ENCODE assay signal across 17 cellular contexts in genomic region chr1:248853023-248853422, GRCh38. TPM values are rescaled to one million over a fixed set of nuclear protein-coding genes. Genes with fewer than 3 reads are reported as not detected.
DNase-seq lines count a peak whose midpoint lies in the region; ATAC-seq, FAIRE-seq and TF ChIP-seq lines count a peak whose summit lies in the region.
"Had no signal": no experiment of that assay in that cellular context is flagged by ENCODE, and none has a peak within 500 bp of the region (broad histone marks: within the 10 kb centered on the region; RNA-seq: fewer than 3 reads in every experiment).

No MANE protein-coding gene starts in this region.

- WGBS in pancreas, 2 donors, result 83 to 89% methylated on average over 4 of the region's 4 CpGs
- 89% methylated on average over 4 of the region's 4 CpGs for WGBS in SK-N-SH (ENCODE audit: low lambda C conversion rate)

- H3K9me2 ChIP-seq in Karpas-422 (replicated peaks; ENCODE audit: insufficient read depth, low read length) (no peaks in the 10 kb centered on the region), SK-N-SH (no peaks in the 10 kb centered on the region)

- H3K9ac ChIP-seq in Karpas-422 (ENCODE audit: low read length), result no peak overlapping the region
- H3K9ac ChIP-seq in SK-N-SH, result no peak overlapping the region

- no peak for FAIRE-seq in pancreas (lab: Jason Lieb, UNC)

- TF ChIP-seq EP300 in SK-N-SH (IDR thresholded peaks at IDR 0.05; ENCODE audit: borderline replicate concordance in 1 of 2, low read depth in 1 of 2, low read length in 1 of 2), result no peak

- H3K27me3 ChIP-seq in Karpas-422 (ENCODE audit: low read length) (no peaks in the 10 kb centered on the region), pancreas (no peaks in the 10 kb centered on the region), SK-N-SH (ENCODE audit: insufficient read depth) (no peaks in the 10 kb centered on the region)
- H3K27me3 ChIP-seq: SJCRH30, stomach had no signal

- DNase-seq in AG20443 (ENCODE audit: low spot score), result peak; percentile 88
- DNase-seq in Karpas-422, result no peak
- peak; percentile 67 for DNase-seq in occipital lobe (lab: John Stamatoyannopoulos, UW)
- DNase-seq in pancreas, result no peak
- DNase-seq in SKM-1 treated with dmso at 0.1 percent for 144 hours (lab: John Stamatoyannopoulos, UW; ENCODE audit: unreplicated experiment), result no peak
- no peak for DNase-seq in SK-N-SH
- no peak for DNase-seq in NOMO-1 treated with dmso at 0.1 percent for 144 hours (lab: John Stamatoyannopoulos, UW; ENCODE audit: unreplicated experiment)
- DNase-seq: activated gamma-delta T cell; dermis blood vessel endothelial cell; kidney glomerular epithelial cell; mesenchymal stem cell; NCI-H146; NCI-H2227 treated with DMSO at 0.1 percent for 48 hours; SJCRH30; stimulated activated CD4-positive, alpha-beta T cell treated with anti-CD3 and anti-CD28 coated beads, Interleukin-1b, Interleukin-23, amount 100 ng/mL, for 48 hours; stomach had no signal

- TF ChIP-seq CTCF in pancreas (IDR thresholded peaks at IDR 0.05) (no peak), SK-N-SH (IDR thresholded peaks at IDR 0.05) (no peak)

- H3K4me1 ChIP-seq in Karpas-422 (ENCODE audit: low read length) (peaks cover 31% of the 10 kb centered on the region), pancreas (peaks cover 0 to 7% (median 0%) of the 10 kb centered on the region in 3 donors), SK-N-SH (ENCODE audit: control insufficient read depth in 1 of 2, insufficient read depth in 2 of 2, low read depth in 1 of 2, low read length in 1 of 2) (peaks cover 9 to 11% of the 10 kb centered on the region in 2 experiments; a peak in 2 of 4 replicates)
- H3K4me1 ChIP-seq: SJCRH30 had no signal

- 0 out of 2 replicates have a peak overlapping the region, but pooled peaks have one; percentile 33 for H3K27ac ChIP-seq in Karpas-422 (ENCODE audit: low read length)
- H3K27ac ChIP-seq in cingulate gyrus (ENCODE audit: low read depth, low read length), result peak overlapping the region; percentile 10
- no peak overlapping the region for H3K27ac ChIP-seq in pancreas
- no peak overlapping the region for H3K27ac ChIP-seq in SK-N-SH (ENCODE audit: low read depth in 2 of 2, low read length in 1 of 2)
- H3K27ac ChIP-seq: SJCRH30, stomach had no signal

- TF ChIP-seq RAD21 in SK-N-SH (IDR thresholded peaks at IDR 0.05; ENCODE audit: low read length), result no peak

- CTCF ChIA-PET in SK-N-SH (lab: Yijun Ruan, JAX), result interaction anchor here (1.0 to 1.4 kb wide), 3 partner anchors 11 to 51 kb away, joined by 3 to 5 read pairs (median 4); no protein-coding TSS in a partner anchor

- no peak overlapping the region for H3K4me2 ChIP-seq in Karpas-422 (ENCODE audit: low read depth, low read length, poor library complexity, severe bottlenecking)
- H3K4me2 ChIP-seq in SK-N-SH, result no peak overlapping the region

- H3K9me3 ChIP-seq in Karpas-422 (ENCODE audit: low read length) (no peaks in the 10 kb centered on the region), pancreas (no peaks in the 10 kb centered on the region), SK-N-SH (no peaks in the 10 kb centered on the region)
- H3K9me3 ChIP-seq: SJCRH30, stomach had no signal

- POLR2A ChIA-PET in SK-N-SH (lab: Yijun Ruan, JAX), result no interaction called here

- peaks cover 27% of the 10 kb centered on the region for H3K79me2 ChIP-seq in Karpas-422 (ENCODE audit: low read length)
- H3K79me2 ChIP-seq in SK-N-SH (ENCODE audit: insufficient read depth), result peaks cover 5% of the 10 kb centered on the region; the same call in 1 of the 2 replicates

- H2AFZ ChIP-seq in Karpas-422 (ENCODE audit: low read length), result no peak overlapping the region
- no peak overlapping the region for H2AFZ ChIP-seq in SK-N-SH (ENCODE audit: low read depth)

- peaks cover 26% of the 10 kb centered on the region for H3K36me3 ChIP-seq in Karpas-422 (ENCODE audit: insufficient read depth, low read length)
- peaks cover under 1 to 8% (median 4%) of the 10 kb centered on the region in 3 donors for H3K36me3 ChIP-seq in pancreas
- peaks cover 12 to 51% of the 10 kb centered on the region in 2 experiments for H3K36me3 ChIP-seq in SK-N-SH (replicated peaks in 1 of 2; ENCODE audit: control insufficient read depth in 1 of 2, insufficient read depth in 2 of 2, low read length in 1 of 2)

- H4K20me1 ChIP-seq in Karpas-422 (ENCODE audit: insufficient read depth, low read depth, low read length) (no peaks in the 10 kb centered on the region), SK-N-SH (ENCODE audit: insufficient read depth) (no peaks in the 10 kb centered on the region)

- intact Hi-C loops in pancreas (cut with DNase I), result no loop called here

- ATAC-seq in pancreas, result no peak

- H3K4me3 ChIP-seq in Karpas-422 (ENCODE audit: low read length) (no peak overlapping the region), pancreas (no peak overlapping the region), SK-N-SH (ENCODE audit: low read depth in 2 of 2, low read length in 1 of 2) (no peak overlapping the region)
- H3K4me3 ChIP-seq: SJCRH30, stomach had no signal

- H3F3A ChIP-seq in SK-N-SH (replicated peaks; ENCODE audit: insufficient read depth), result no peaks in the 10 kb centered on the region

TF ChIP-seq in SK-N-SH, 30 proteins besides CTCF, POLR2A, EP300 and RAD21 (continues in another document):
- TF ChIP-seq FOSL2 (IDR thresholded peaks at IDR 0.05; ENCODE audit: borderline replicate concordance, low read depth), result no peak
- no peak for TF ChIP-seq RCOR1 (IDR thresholded peaks at IDR 0.05; ENCODE audit: low read length)
- no peak for TF ChIP-seq SMC3 (IDR thresholded peaks at IDR 0.05; ENCODE audit: low read depth, low read length)
- no peak for TF ChIP-seq POLR2AphosphoS5 (IDR thresholded peaks at IDR 0.05; ENCODE audit: low read depth, low read length)
- no peak for TF ChIP-seq REST (IDR thresholded peaks at IDR 0.05; ENCODE audit: low read depth, low read length)
- no peak for TF ChIP-seq IRF3 (IDR thresholded peaks at IDR 0.05; ENCODE audit: low read depth, low read length)
- no peak for TF ChIP-seq RXRA (IDR thresholded peaks at IDR 0.05; ENCODE audit: borderline replicate concordance, low read depth)

RNA-seq across cellular contexts. Expression of gene ZNF692, which starts 5.9 kb away (rescaled TPM):
- total RNA-seq in Karpas-422 (2014; rRNA removed; shearing (Covaris generic); ENCODE audit: low replicate concordance), result 27.2 and 62.6 TPM in 2 replicates
- 27.0 TPM for total RNA-seq in occipital lobe
- 10 to 100 TPM; 11.9 to 36.5 (median 21.3) TPM for total RNA-seq in pancreas
- polyA plus RNA-seq in pancreas, result 100 to 1,000 TPM; 191 to 233 TPM
- polyA plus RNA-seq in SK-N-SH (2012; rRNA removed), result 47.0 and 62.9 TPM in 2 replicates
- 8.9 and 14.8 TPM in 2 replicates for polyA plus RNA-seq in SK-N-SH (2012; cell fraction: cytosol; rRNA removed)
- polyA plus RNA-seq in SK-N-SH (2012; cell fraction: nucleus; rRNA removed), result 466 and 588 TPM in 2 replicates

RNA-seq across cellular contexts. Expression of gene ZNF672, which starts 15.0 kb away (rescaled TPM):
- 16.7 and 38.3 TPM in 2 replicates for total RNA-seq in Karpas-422 (2014; rRNA removed; shearing (Covaris generic); ENCODE audit: low replicate concordance)
- 14.0 TPM for total RNA-seq in occipital lobe
- 10 to 100 TPM; 13.0 to 22.6 (median 15.5) TPM for total RNA-seq in pancreas
- 10 to 100 TPM in 1 of 2 donors, 1 to 10 TPM in 1; 9.7 to 16.0 TPM for polyA plus RNA-seq in pancreas
- polyA plus RNA-seq in SK-N-SH (2012; rRNA removed), result 14.2 and 16.0 TPM in 2 replicates
- 9.0 and 12.7 TPM in 2 replicates for polyA plus RNA-seq in SK-N-SH (2012; cell fraction: cytosol; rRNA removed)
- polyA plus RNA-seq in SK-N-SH (2012; cell fraction: nucleus; rRNA removed), result 24.5 and 34.1 TPM in 2 replicates

RNA-seq across cellular contexts. Expression of gene SH3BP5L, which starts 27.3 kb away (rescaled TPM):
- 14.6 and 24.1 TPM in 2 replicates for total RNA-seq in Karpas-422 (2014; rRNA removed; shearing (Covaris generic); ENCODE audit: low replicate concordance)
- total RNA-seq in occipital lobe, result 27.5 TPM
- total RNA-seq in pancreas, result 10 to 100 TPM in 1 of 6 donors, 1 to 10 TPM in 5; 6.1 to 15.7 (median 7.6) TPM
- 10 to 100 TPM; 13.6 to 15.8 TPM for polyA plus RNA-seq in pancreas
- 32.1 and 37.3 TPM in 2 replicates for polyA plus RNA-seq in SK-N-SH (2012; rRNA removed)
- polyA plus RNA-seq in SK-N-SH (2012; cell fraction: cytosol; rRNA removed), result 16.7 and 25.0 TPM in 2 replicates
- polyA plus RNA-seq in SK-N-SH (2012; cell fraction: nucleus; rRNA removed), result 57.5 and 58.1 TPM in 2 replicates

RNA-seq across cellular contexts. Expression of gene PGBD2, which starts 53.0 kb away (rescaled TPM):
- 6.1 and 6.9 TPM in 2 replicates for total RNA-seq in Karpas-422 (2014; rRNA removed; shearing (Covaris generic); ENCODE audit: low replicate concordance)
- total RNA-seq in occipital lobe (13.3 TPM), pancreas (1 to 10 TPM; 2.2 to 7.5 (median 4.0) TPM)
- polyA plus RNA-seq in pancreas (1 to 10 TPM; 5.8 to 6.9 TPM), SK-N-SH (2012; rRNA removed) (6.4 and 9.9 TPM in 2 replicates)
- 6.4 and 7.2 TPM in 2 replicates for polyA plus RNA-seq in SK-N-SH (2012; cell fraction: cytosol; rRNA removed)
- polyA plus RNA-seq in SK-N-SH (2012; cell fraction: nucleus; rRNA removed), result 18.4 and 20.4 TPM in 2 replicates

Comparison
In these comparisons a context has a peak if more than half of its experiments do, and no peak if none do; other contexts are left out.
1. DNase-seq: peak in AG20443 (single experiment) and occipital lobe (single experiment); none in Karpas-422 (single experiment), pancreas (0 of 6), SKM-1 treated with dmso at 0.1 percent for 144 hours (single experiment), SK-N-SH (single experiment) and NOMO-1 treated with dmso at 0.1 percent for 144 hours (single experiment).
2. H3K27ac ChIP-seq: peak in Karpas-422 (single experiment) and cingulate gyrus (single experiment); none in pancreas (0 of 4) and SK-N-SH (0 of 2).